Comparison of ENCODE assay signal across 9 cellular contexts in genomic region chr14:76863724-76864407, GRCh38. TPM values are rescaled to one million over a fixed set of nuclear protein-coding genes. Genes with fewer than 3 reads are reported as not detected.
DNase-seq lines count a peak whose midpoint lies in the region; ATAC-seq, FAIRE-seq and TF ChIP-seq lines count a peak whose summit lies in the region.
"Had no signal": no experiment of that assay in that cellular context is flagged by ENCODE, and none has a peak within 500 bp of the region (broad histone marks: within the 10 kb centered on the region; RNA-seq: fewer than 3 reads in every experiment).

No MANE protein-coding gene starts in this region.

- intact Hi-C loops in psoas muscle (cut with DNase I): no loop called here

- H3K36me3 ChIP-seq in esophagus (ENCODE audit: control insufficient read depth in 2 of 2, insufficient read depth in 2 of 2, low read length in 1 of 2): no peaks in the 10 kb centered on the region
- no peaks in the 10 kb centered on the region for H3K36me3 ChIP-seq in psoas muscle (ENCODE audit: insufficient read depth in 1 of 2, low read depth in 1 of 2)
- no peaks in the 10 kb centered on the region for H3K36me3 ChIP-seq in brain microvascular endothelial cell (replicated peaks)

- in situ Hi-C loops in brain microvascular endothelial cell (cut with HindIII; ENCODE audit: low pct_ligation_motif_present, low sequenced_read_pairs): no loop called here

- H3K27me3 ChIP-seq in esophagus (ENCODE audit: control insufficient read depth in 1 of 2, insufficient read depth in 2 of 2, low read length in 2 of 2) (no peaks in the 10 kb centered on the region), psoas muscle (ENCODE audit: insufficient read depth in 3 of 3, low read length in 2 of 3) (peaks cover 0 to 27% (median 0%) of the 10 kb centered on the region in 3 donors), brain microvascular endothelial cell (replicated peaks) (no peaks in the 10 kb centered on the region)

- FAIRE-seq in GM12892 (lab: Jason Lieb, UNC): peak; percentile 82

- H3K4me3 ChIP-seq in esophagus (ENCODE audit: low read depth in 1 of 2, low read length in 2 of 2) (no peak overlapping the region), psoas muscle (peak overlapping the region; percentile 29), brain microvascular endothelial cell (ENCODE audit: low read depth, low read length) (no peak overlapping the region), foreskin fibroblast (ENCODE audit: low read depth in 1 of 2, low read length in 2 of 2) (no peak overlapping the region)

- ATAC-seq in psoas muscle: peak; percentile 30 to 64 (median 54)

- WGBS in esophagus, 2 donors: 25 to 32% methylated on average over 15 of the region's 15 CpGs
- WGBS in psoas muscle, 3 donors: 17 to 34% (median 21%) methylated on average over 15 of the region's 15 CpGs

- H3K27ac ChIP-seq in esophagus (ENCODE audit: low read depth in 2 of 2, low read length in 1 of 2): peak overlapping the region; percentile 21 to 56
- no peak overlapping the region for H3K27ac ChIP-seq in psoas muscle
- H3K27ac ChIP-seq in brain microvascular endothelial cell: no peak overlapping the region

- H3K9me3 ChIP-seq in esophagus (ENCODE audit: control insufficient read depth in 2 of 2, insufficient read depth in 1 of 2, low read depth in 1 of 2, low read length in 1 of 2): no peaks in the 10 kb centered on the region
- no peaks in the 10 kb centered on the region for H3K9me3 ChIP-seq in psoas muscle

- peaks cover 0 to 3% of the 10 kb centered on the region in 2 donors for H3K4me1 ChIP-seq in esophagus (ENCODE audit: control insufficient read depth in 2 of 2, insufficient read depth in 2 of 2, low read length in 1 of 2)
- H3K4me1 ChIP-seq in psoas muscle: peaks cover 4% of the 10 kb centered on the region

- TF ChIP-seq CTCF in psoas muscle (IDR thresholded peaks at IDR 0.05): no peak
- TF ChIP-seq CTCF in brain microvascular endothelial cell (IDR thresholded peaks at IDR 0.05; ENCODE audit: low read depth, low read length, missing control alignments): no peak
- no peak for TF ChIP-seq CTCF in foreskin fibroblast (IDR thresholded peaks at IDR 0.05; ENCODE audit: low read depth, low read length)

- DNase-seq in GM12892 (ENCODE audit: insufficient read length) (peak; percentile 37), NCI-H345 treated with DMSO at 0.1 percent for 48 hours (lab: John Stamatoyannopoulos, UW; ENCODE audit: unreplicated experiment) (peak; percentile 70), psoas muscle (peak; percentile 52 to 74), iPS-NIHi7 (ENCODE audit: extremely low spot score) (no peak), brain microvascular endothelial cell (no peak), foreskin fibroblast (no peak)
- no peak for DNase-seq in effector CD4-positive, alpha-beta T cell

- no peak for TF ChIP-seq POLR2A in GM12892 (IDR thresholded peaks at IDR 0.05; ENCODE audit: low read depth, low read length)

RNA-seq across cellular contexts. Expression of gene LRRC74A, which starts 37.7 kb away (rescaled TPM):
- not detected for polyA plus RNA-seq in GM12892 (2012; ENCODE audit: missing spikeins)
- polyA plus RNA-seq in esophagus (not detected), psoas muscle (not detected)
- total RNA-seq in psoas muscle: not detected
- total RNA-seq: T-helper 1 cell treated with Interleukin-12 subunit alpha and Interleukin-12 subunit beta and Interleukin-4 antibody, amounts not matched to agents 30 ng/mL and 1 ng/mL, for 36 hours had no signal

RNA-seq across cellular contexts. Expression of gene ANGEL1, which starts 51.2 kb away (rescaled TPM):
- polyA plus RNA-seq in GM12892 (2012; ENCODE audit: missing spikeins): 10.7 TPM
- polyA plus RNA-seq in esophagus: 1 to 10 TPM; 3.7 to 5.1 TPM
- 10 to 100 TPM in 3 of 4 donors, 1 to 10 TPM in 1; 8.5 to 14.1 (median 10.9) TPM for total RNA-seq in psoas muscle
- 10 to 100 TPM in 1 of 3 donors, 1 to 10 TPM in 2; 4.5 to 12.2 (median 5.9) TPM for polyA plus RNA-seq in psoas muscle

Comparison
In these comparisons a context has a peak if more than half of its experiments do, and no peak if none do; other contexts are left out.
1. DNase-seq: peak in GM12892 (single experiment), NCI-H345 treated with DMSO at 0.1 percent for 48 hours (single experiment) and psoas muscle (2 of 2); none in iPS-NIHi7 (single experiment), brain microvascular endothelial cell (single experiment), foreskin fibroblast (0 of 2) and effector CD4-positive, alpha-beta T cell (single experiment).
2. H3K27ac ChIP-seq: peak in esophagus (2 of 2); none in psoas muscle (single experiment) and brain microvascular endothelial cell (single experiment).